ENCODE assay signal across 20 cellular contexts in the genomic region with DNA sequence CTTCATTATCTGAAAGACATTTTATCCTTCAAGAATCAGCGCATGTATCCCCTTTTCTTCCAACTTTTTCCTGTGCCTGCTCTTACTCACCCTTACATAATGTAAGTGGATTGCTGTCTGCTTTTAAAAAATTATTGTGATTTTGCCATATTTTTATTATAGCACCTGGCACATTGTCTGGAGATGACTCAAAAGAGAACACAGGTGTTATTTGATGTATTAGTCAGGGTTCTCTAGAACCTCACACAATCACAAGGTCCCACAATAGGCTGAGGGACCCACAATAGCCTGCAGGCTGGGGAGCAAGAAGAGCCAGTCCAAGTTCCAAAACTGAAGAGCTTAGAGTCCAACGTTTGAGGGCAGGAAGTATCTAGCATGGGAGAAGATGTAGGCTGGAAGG.
DNase-seq lines count a peak whose midpoint lies in the region; ATAC-seq, FAIRE-seq and TF ChIP-seq lines count a peak whose summit lies in the region.
"Had no signal": no experiment of that assay in that cellular context is flagged by ENCODE, and none has a peak within 500 bp of the region (broad histone marks: within the 10 kb centered on the region; RNA-seq: fewer than 3 reads in every experiment).

No MANE protein-coding gene starts in this region.

- no peak for FAIRE-seq in GM12891 (lab: Jason Lieb, UNC)
- FAIRE-seq: GM12892, H54 had no signal

- H3K79me2 ChIP-seq in PC-3 (ENCODE audit: low read length) (no peaks in the 10 kb centered on the region), mammary epithelial cell (ENCODE audit: insufficient read depth, low read length) (no peaks in the 10 kb centered on the region)

- dilution Hi-C loops in mammary epithelial cell (cut with HindIII; ENCODE audit: low sequenced_read_pairs) = no loop called here

- no peaks in the 10 kb centered on the region for H3K27me3 ChIP-seq in PC-3 (ENCODE audit: low read length)
- H3K27me3 ChIP-seq in mammary epithelial cell (ENCODE audit: insufficient read depth, low read length) = no peaks in the 10 kb centered on the region
- no peaks in the 10 kb centered on the region for H3K27me3 ChIP-seq in vagina

- peaks cover 3% of the 10 kb centered on the region; the same call in 1 of the 2 replicates for H3K4me1 ChIP-seq in PC-3 (ENCODE audit: insufficient read depth, low read length)
- no peaks in the 10 kb centered on the region for H3K4me1 ChIP-seq in mammary epithelial cell (ENCODE audit: insufficient read depth, low read length)
- peaks cover 11% of the 10 kb centered on the region for H3K4me1 ChIP-seq in vagina

- H3K9me3 ChIP-seq in PC-3 (ENCODE audit: low read length) (no peaks in the 10 kb centered on the region), mammary epithelial cell (replicated peaks; ENCODE audit: insufficient read depth, low read length) (no peaks in the 10 kb centered on the region), vagina (no peaks in the 10 kb centered on the region)
- H3K9me3 ChIP-seq: HAP-1 had no signal

- no peaks in the 10 kb centered on the region for H3K36me3 ChIP-seq in PC-3 (ENCODE audit: low read depth, low read length)
- H3K36me3 ChIP-seq in mammary epithelial cell (ENCODE audit: insufficient read depth, low read length) = no peaks in the 10 kb centered on the region
- no peaks in the 10 kb centered on the region for H3K36me3 ChIP-seq in vagina
- H3K36me3 ChIP-seq: HAP-1 had no signal

- TF ChIP-seq CTCF in PC-3 (conservative IDR thresholded peaks at IDR 0.05; ENCODE audit: low read depth, low read length) = no peak
- TF ChIP-seq CTCF in mammary epithelial cell (conservative IDR thresholded peaks at IDR 0.05 in 1 of 2, IDR thresholded peaks at IDR 0.05 in 1 of 2; ENCODE audit: extremely low read depth in 1 of 2, insufficient read depth in 1 of 2, low read depth in 1 of 2, low read length in 2 of 2) = no peak
- no peak for TF ChIP-seq CTCF in vagina (IDR thresholded peaks at IDR 0.05)

- H3K27ac ChIP-seq in PC-3 (ENCODE audit: low read length) (no peak overlapping the region), mammary epithelial cell (ENCODE audit: insufficient read depth, low read depth, low read length) (no peak overlapping the region), epithelial cell of prostate (no peak overlapping the region), vagina (no peak overlapping the region)

- H3K9ac ChIP-seq in PC-3 (ENCODE audit: low read length) (no peak overlapping the region), mammary epithelial cell (ENCODE audit: insufficient read depth, low read length) (no peak overlapping the region)

- H2AFZ ChIP-seq in PC-3 (ENCODE audit: low read length) (no peak overlapping the region), mammary epithelial cell (ENCODE audit: low read depth, low read length) (no peak overlapping the region)

- no peaks in the 10 kb centered on the region for H4K20me1 ChIP-seq in PC-3 (ENCODE audit: low read length)
- no peaks in the 10 kb centered on the region for H4K20me1 ChIP-seq in mammary epithelial cell (ENCODE audit: insufficient read depth, low read length)

- no peaks in the 10 kb centered on the region for H3F3A ChIP-seq in PC-3 (ENCODE audit: low read length, unreplicated experiment)

- H3K9me2 ChIP-seq in PC-3 (replicated peaks; ENCODE audit: low read length) = no peaks in the 10 kb centered on the region

- no TSS peak for BruUV-seq in PC-3 (replicated peaks; lab: Mats Ljungman, UMichigan)
- no TSS peak for BruUV-seq in mammary epithelial cell (replicated peaks; lab: Mats Ljungman, UMichigan)

- intact Hi-C loops in PC-3 (cut with micrococcal nuclease) (loop anchor here (5.0 to 10.0 kb wide), 2 partner anchors 128 to 209 kb away; no protein-coding TSS in a partner anchor), mammary epithelial cell (cut with micrococcal nuclease) (no loop called here), vagina (cut with DNase I) (no loop called here)

- peak; percentile 75 for ATAC-seq in PC-3

- DNase-seq in LHCN-M2 (ENCODE audit: low read depth) = peak; percentile 22
- DNase-seq in PC-3 = peak; percentile 51
- DNase-seq in mammary epithelial cell = peak; percentile 38
- peak; percentile 10 for DNase-seq in epithelial cell of prostate (ENCODE audit: low read depth, low spot score)
- DNase-seq in vagina (ENCODE audit: extremely low spot score in 2 of 2) = no peak
- no peak for DNase-seq in ureter (ENCODE audit: low spot score)
- no peak for DNase-seq in GM12891 (ENCODE audit: insufficient read length, low spot score)
- no peak for DNase-seq in retina
- DNase-seq: C1 segment of cervical spinal cord; Calu3; CD4-positive, alpha-beta memory T cell; COR-L47; DMS79; EL; GDM1; GOT3; HFFc6 had no signal

- in situ Hi-C loops in mammary epithelial cell (cut with MboI; ENCODE audit: low sequenced_read_pairs in 2 of 2) = no loop called here

- H3K4me3 ChIP-seq in PC-3 (ENCODE audit: low read length) (no peak overlapping the region), mammary epithelial cell (replicated peaks in 1 of 3; ENCODE audit: insufficient read depth in 1 of 3, low read depth in 2 of 3, low read length in 3 of 3) (no peak overlapping the region), vagina (no peak overlapping the region)
- H3K4me3 ChIP-seq: HAP-1 had no signal

- no peak for TF ChIP-seq POLR2A in vagina (IDR thresholded peaks at IDR 0.05)
- no peak for TF ChIP-seq POLR2A in GM12891 (IDR thresholded peaks at IDR 0.05; ENCODE audit: low read depth, low read length)

- 55% methylated on average over 2 of the region's 2 CpGs for WGBS in mammary epithelial cell (ENCODE audit: low coverage, missing lambda C conversion rate)

- CTCF ChIA-PET in PC-3 (lab: Charles Lee) = no interaction called here
- CTCF ChIA-PET in mammary epithelial cell (lab: Charles Lee; ENCODE audit: low non-redundant PET) = no interaction called here

- H3K4me2 ChIP-seq in PC-3 (ENCODE audit: low read length) = no peak overlapping the region
- no peak overlapping the region for H3K4me2 ChIP-seq in mammary epithelial cell (ENCODE audit: insufficient read depth, low read depth, low read length)

- POLR2A ChIA-PET in PC-3 (lab: Charles Lee; ENCODE audit: unreplicated experiment) = no interaction called here

TF ChIP-seq in GM12891, 5 proteins besides CTCF, POLR2A, EP300 and RAD21:
- no peak for TF ChIP-seq SPI1 (IDR thresholded peaks at IDR 0.05; ENCODE audit: low read depth, low read length)
- TF ChIP-seq POLR2AphosphoS5 (IDR thresholded peaks at IDR 0.05; ENCODE audit: low read depth, low read length) = no peak
- no peak for TF ChIP-seq TAF1 (IDR thresholded peaks at IDR 0.05; ENCODE audit: low read depth, low read length)
- TF ChIP-seq PAX5 (IDR thresholded peaks at IDR 0.05; ENCODE audit: insufficient read depth, low read length, severe bottlenecking) = no peak
- no peak for TF ChIP-seq POU2F2 (IDR thresholded peaks at IDR 0.05; ENCODE audit: low read depth, low read length)

Comparison
In these comparisons a context has a peak if more than half of its experiments do, and no peak if none do; other contexts are left out.
1. DNase-seq: peak in LHCN-M2 (single experiment), PC-3 (single experiment), mammary epithelial cell (single experiment) and epithelial cell of prostate (single experiment); none in vagina (0 of 2), ureter (single experiment), GM12891 (single experiment) and retina (single experiment).